In the genomic region with DNA sequence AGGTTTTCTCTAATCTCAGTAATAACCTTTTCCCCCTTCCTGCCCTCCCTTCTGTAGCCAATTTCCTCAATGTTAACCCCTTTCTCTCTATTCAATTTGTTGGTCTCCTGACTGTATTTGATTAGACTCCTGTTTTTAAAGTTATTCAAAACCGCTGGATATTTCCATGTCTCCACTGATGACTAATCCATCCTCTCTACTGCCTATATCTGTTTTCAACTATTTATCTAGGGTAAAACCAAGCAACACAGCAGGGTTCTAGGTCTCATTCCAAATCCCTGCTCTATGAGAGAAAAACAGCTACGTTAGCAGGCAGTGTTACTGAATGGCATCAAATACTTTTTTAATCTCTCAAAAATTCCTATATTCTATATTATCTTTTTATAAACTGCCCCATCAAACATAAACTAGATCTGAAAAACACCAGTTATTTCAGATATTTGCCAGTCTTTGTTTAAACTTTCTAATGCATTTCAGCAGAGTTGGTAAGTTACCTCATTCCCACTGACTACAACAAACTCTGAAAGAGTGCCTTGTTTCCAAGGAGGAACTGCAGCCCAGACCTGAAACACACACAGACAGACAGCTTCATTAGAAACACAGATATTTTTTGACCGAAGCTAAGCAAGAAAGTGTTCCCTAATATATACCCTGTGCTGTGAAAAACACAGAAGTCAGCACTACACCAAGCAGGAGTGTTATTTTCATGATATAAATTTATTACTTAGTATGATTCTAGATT, we compare ENCODE assay signal across 1 cellular context.
TF ChIP-seq lines count a peak whose summit lies in the region.

No MANE protein-coding gene starts in this region.

TF ChIP-seq in IMR-90, 13 proteins besides CTCF, POLR2A, EP300 and RAD21 (continued from another document):
- TF ChIP-seq, protein P1, sequence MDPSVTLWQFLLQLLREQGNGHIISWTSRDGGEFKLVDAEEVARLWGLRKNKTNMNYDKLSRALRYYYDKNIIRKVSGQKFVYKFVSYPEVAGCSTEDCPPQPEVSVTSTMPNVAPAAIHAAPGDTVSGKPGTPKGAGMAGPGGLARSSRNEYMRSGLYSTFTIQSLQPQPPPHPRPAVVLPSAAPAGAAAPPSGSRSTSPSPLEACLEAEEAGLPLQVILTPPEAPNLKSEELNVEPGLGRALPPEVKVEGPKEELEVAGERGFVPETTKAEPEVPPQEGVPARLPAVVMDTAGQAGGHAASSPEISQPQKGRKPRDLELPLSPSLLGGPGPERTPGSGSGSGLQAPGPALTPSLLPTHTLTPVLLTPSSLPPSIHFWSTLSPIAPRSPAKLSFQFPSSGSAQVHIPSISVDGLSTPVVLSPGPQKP (IDR thresholded peaks at IDR 0.05; ENCODE audit: borderline replicate concordance, low read depth, low read length), result no peak
- TF ChIP-seq RCOR1 (IDR thresholded peaks at IDR 0.05; ENCODE audit: insufficient replicate concordance, low read length), result no peak
